23 cellular contexts compared by ENCODE assay signal in the genomic region with DNA sequence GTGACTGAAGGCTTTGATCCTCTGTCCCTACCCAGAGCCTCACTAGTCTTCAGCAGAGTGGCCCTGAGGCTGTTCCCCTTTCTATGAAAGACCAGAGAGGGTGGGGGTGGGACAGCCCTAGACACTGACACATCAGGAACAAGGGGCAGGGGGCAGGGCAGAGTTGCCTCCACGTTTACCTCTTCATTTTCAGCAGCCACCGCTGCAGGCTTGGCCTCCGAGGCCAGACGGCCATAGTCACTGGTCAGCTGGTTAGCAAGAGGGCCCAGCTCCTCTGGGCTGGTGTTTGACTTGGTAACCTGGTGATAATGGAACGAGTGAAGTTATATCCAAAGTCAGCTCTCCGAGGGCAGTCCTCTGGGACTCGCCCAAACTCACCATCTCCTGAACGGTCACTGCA. TPM values are rescaled to one million over a fixed set of nuclear protein-coding genes. Genes with fewer than 3 reads are reported as not detected.
DNase-seq lines count a peak whose midpoint lies in the region; ATAC-seq, FAIRE-seq and TF ChIP-seq lines count a peak whose summit lies in the region.
"Had no signal": no experiment of that assay in that cellular context is flagged by ENCODE, and none has a peak within 500 bp of the region (broad histone marks: within the 10 kb centered on the region; RNA-seq: fewer than 3 reads in every experiment).

No MANE protein-coding gene starts in this region.

- H3K4me3 Mint-ChIP-seq in T-helper 17 cell, result no peak overlapping the region
- H3K4me3 Mint-ChIP-seq: CD4-positive, CD25-positive, alpha-beta regulatory T cell; CD8-positive, alpha-beta memory T cell; GM23338 had no signal

- H3K36me3 Mint-ChIP-seq in T-helper 17 cell (ENCODE audit: low read depth), result peaks cover 14% of the 10 kb centered on the region

- no peak for DNase-seq in T-helper 17 cell
- no peak for DNase-seq in esophagus muscularis mucosa (ENCODE audit: extremely low spot score)
- DNase-seq in sigmoid colon, result peak; percentile 41
- DNase-seq in tibial artery, result no peak
- DNase-seq in NCI-H510A (lab: John Stamatoyannopoulos, UW), result no peak
- DNase-seq in HuH-7 (ENCODE audit: low spot score), result no peak
- DNase-seq in RCC 7860 (ENCODE audit: low spot score), result no peak
- DNase-seq: ACHN; BE2C; CD4-positive, CD25-positive, alpha-beta regulatory T cell; CD8-positive, alpha-beta memory T cell; COR-L47; DMS 273 treated with DMSO at 0.1 percent for 48 hours; DMS53; DND-41; EL; HCEC 1CT had no signal

- TF ChIP-seq CTCF in esophagus muscularis mucosa (IDR thresholded peaks at IDR 0.05) (no peak), sigmoid colon (IDR thresholded peaks at IDR 0.05) (no peak), tibial artery (IDR thresholded peaks at IDR 0.05) (no peak)

- TF ChIP-seq POLR2A in esophagus muscularis mucosa (IDR thresholded peaks at IDR 0.05; ENCODE audit: low read depth) (no peak), sigmoid colon (IDR thresholded peaks at IDR 0.05) (no peak)

- H3K4me3 ChIP-seq in esophagus muscularis mucosa (no peak overlapping the region), sigmoid colon (no peak overlapping the region), tibial artery (no peak overlapping the region)
- H3K4me3 ChIP-seq: GM23338 had no signal

- 75% methylated on average over 5 of the region's 8 CpGs for WGBS in esophagus muscularis mucosa
- 81 to 95% methylated on average over 8 of the region's 8 CpGs for WGBS in sigmoid colon, 2 donors

- H3K9me3 ChIP-seq in T-helper 17 cell (ENCODE audit: control insufficient read depth, low read length, poor library complexity, severe bottlenecking) (no peaks in the 10 kb centered on the region), esophagus muscularis mucosa (no peaks in the 10 kb centered on the region), sigmoid colon (no peaks in the 10 kb centered on the region), tibial artery (no peaks in the 10 kb centered on the region)
- H3K9me3 ChIP-seq: BE2C had no signal

- TF ChIP-seq EP300 in esophagus muscularis mucosa (IDR thresholded peaks at IDR 0.05), result no peak
- TF ChIP-seq EP300 in sigmoid colon (IDR thresholded peaks at IDR 0.05), result no peak

- no peak for FAIRE-seq in RCC 7860 (lab: Jason Lieb, UNC)
- FAIRE-seq: A204.1, G401.6, GM12891, GM18507, H54 had no signal

- no peaks in the 10 kb centered on the region for H3K27me3 ChIP-seq in esophagus muscularis mucosa
- no peaks in the 10 kb centered on the region for H3K27me3 ChIP-seq in sigmoid colon
- H3K27me3 ChIP-seq in tibial artery, result no peaks in the 10 kb centered on the region
- H3K27me3 ChIP-seq: BE2C had no signal

- peaks cover 0 to 14% (median 0%) of the 10 kb centered on the region in 4 donors for H3K4me1 ChIP-seq in esophagus muscularis mucosa
- no peaks in the 10 kb centered on the region for H3K4me1 ChIP-seq in sigmoid colon
- no peaks in the 10 kb centered on the region for H3K4me1 ChIP-seq in tibial artery
- H3K4me1 ChIP-seq: BE2C had no signal

- H3K27me3 Mint-ChIP-seq in T-helper 17 cell, result no peaks in the 10 kb centered on the region
- H3K27me3 Mint-ChIP-seq: CD4-positive, CD25-positive, alpha-beta regulatory T cell had no signal

- H3K27ac Mint-ChIP-seq in T-helper 17 cell, result peak overlapping the region; percentile 24
- H3K27ac Mint-ChIP-seq: GM23338 had no signal

- ATAC-seq in T-helper 17 cell, result no peak
- ATAC-seq: GM23338 had no signal

- H3K36me3 ChIP-seq in esophagus muscularis mucosa, result peaks cover 98 to 100% (median 100%) of the 10 kb centered on the region in 4 donors
- H3K36me3 ChIP-seq in sigmoid colon, result peaks cover 91 to 100% (median 95%) of the 10 kb centered on the region in 4 donors
- peaks cover 97 to 100% (median 97%) of the 10 kb centered on the region in 3 donors for H3K36me3 ChIP-seq in tibial artery

- H3K27ac ChIP-seq in esophagus muscularis mucosa (replicated peaks in 1 of 4) (peak overlapping the region; percentile 69 to 98 (median 96)), sigmoid colon (peak overlapping the region; percentile 25 to 49 (median 38)), tibial artery (peak overlapping the region; percentile 96 to 97)

- peaks cover 10% of the 10 kb centered on the region for H3K4me1 Mint-ChIP-seq in T-helper 17 cell
- H3K4me1 Mint-ChIP-seq: CD4-positive, CD25-positive, alpha-beta regulatory T cell; GM23338 had no signal

- intact Hi-C loops in esophagus muscularis mucosa (cut with DNase I), result no loop called here
- intact Hi-C loops in sigmoid colon (cut with DNase I), result no loop called here
- intact Hi-C loops in tibial artery (cut with DNase I; ENCODE audit: low total_unique reads), result no loop called here

RNA-seq across cellular contexts. Expression of a gene that starts 15.6 kb away (rescaled TPM):
- total RNA-seq in T-helper 17 cell (10 to 100 TPM; 29.2 to 33.9 TPM), esophagus muscularis mucosa (over 10,000 TPM in 3 of 4 donors, 1,000 to 10,000 TPM in 1; 8,856 to 14,576 (median 12,022) TPM), sigmoid colon (1,000 to 10,000 TPM; 3,590 to 8,131 (median 6,107) TPM)
- 100 to 1,000 TPM in 2 of 3 donors, 10 to 100 TPM in 1; 49.9 to 447 (median 334) TPM for polyA plus RNA-seq in sigmoid colon
- polyA plus RNA-seq: CD4-positive, CD25-positive, alpha-beta regulatory T cell had no signal

RNA-seq across cellular contexts. Expression of a gene that starts 26.6 kb away (rescaled TPM):
- total RNA-seq in T-helper 17 cell (100 to 1,000 TPM; 259 to 617 TPM), esophagus muscularis mucosa (1,000 to 10,000 TPM in 3 of 4 donors, 100 to 1,000 TPM in 1; 934 to 1,435 (median 1,196) TPM), sigmoid colon (100 to 1,000 TPM; 354 to 609 (median 525) TPM)
- polyA plus RNA-seq in sigmoid colon, result 100 to 1,000 TPM in 1 of 3 donors, 10 to 100 TPM in 2; 45.0 to 143 (median 57.6) TPM

RNA-seq across cellular contexts. Expression of a gene that starts 27.1 kb away (rescaled TPM):
- total RNA-seq in T-helper 17 cell (10 to 100 TPM; 16.0 to 16.5 TPM), esophagus muscularis mucosa (10 to 100 TPM; 65.6 to 97.3 (median 85.4) TPM), sigmoid colon (10 to 100 TPM; 65.9 to 82.7 (median 75.4) TPM)
- polyA plus RNA-seq in sigmoid colon, result 10 to 100 TPM; 31.0 to 39.0 (median 35.3) TPM

RNA-seq across cellular contexts. Expression of a gene that starts 31.6 kb away (rescaled TPM):
- total RNA-seq in T-helper 17 cell, result not detected
- 1 to 10 TPM in 1 of 4 donors, not detected in 3; 2.2 TPM for total RNA-seq in esophagus muscularis mucosa
- total RNA-seq in sigmoid colon, result under 1 TPM in 2 of 4 donors, not detected in 2; 0.33 to 0.71 TPM
- 1 to 10 TPM in 1 of 3 donors, not detected in 2; 1.7 TPM for polyA plus RNA-seq in sigmoid colon
- total RNA-seq: CD4-positive, CD25-positive, alpha-beta regulatory T cell; GM23338 had no signal
- polyA plus RNA-seq: CD8-positive, alpha-beta memory T cell had no signal

RNA-seq across cellular contexts. Expression of a gene that starts 40.4 kb away (rescaled TPM):
- 1 to 10 TPM; 1.6 to 3.1 TPM for total RNA-seq in T-helper 17 cell
- total RNA-seq in esophagus muscularis mucosa, result 1 to 10 TPM; 1.3 to 3.3 (median 1.7) TPM
- 1 to 10 TPM in 3 of 4 donors, under 1 TPM in 1; 0.99 to 3.3 (median 1.4) TPM for total RNA-seq in sigmoid colon
- 1 to 10 TPM in 2 of 3 donors, under 1 TPM in 1; 0.60 to 9.0 (median 1.6) TPM for polyA plus RNA-seq in sigmoid colon

Comparison
In these comparisons a context has a peak if more than half of its experiments do, and no peak if none do; other contexts are left out.
1. H3K27ac ChIP-seq: peak in every context shown above with its lines; median percentile 96 in tibial artery; 96 in esophagus muscularis mucosa; 38 in sigmoid colon.
2. RNA of a gene that starts 15.6 kb away (total RNA-seq): 8,856 to 14,576 TPM in esophagus muscularis mucosa and 3,590 to 8,131 TPM in sigmoid colon; 29.2 to 33.9 TPM in T-helper 17 cell; every median in the first group is over 100 times any median in the second.